1 cellular context compared by ENCODE assay signal in the genomic region with DNA sequence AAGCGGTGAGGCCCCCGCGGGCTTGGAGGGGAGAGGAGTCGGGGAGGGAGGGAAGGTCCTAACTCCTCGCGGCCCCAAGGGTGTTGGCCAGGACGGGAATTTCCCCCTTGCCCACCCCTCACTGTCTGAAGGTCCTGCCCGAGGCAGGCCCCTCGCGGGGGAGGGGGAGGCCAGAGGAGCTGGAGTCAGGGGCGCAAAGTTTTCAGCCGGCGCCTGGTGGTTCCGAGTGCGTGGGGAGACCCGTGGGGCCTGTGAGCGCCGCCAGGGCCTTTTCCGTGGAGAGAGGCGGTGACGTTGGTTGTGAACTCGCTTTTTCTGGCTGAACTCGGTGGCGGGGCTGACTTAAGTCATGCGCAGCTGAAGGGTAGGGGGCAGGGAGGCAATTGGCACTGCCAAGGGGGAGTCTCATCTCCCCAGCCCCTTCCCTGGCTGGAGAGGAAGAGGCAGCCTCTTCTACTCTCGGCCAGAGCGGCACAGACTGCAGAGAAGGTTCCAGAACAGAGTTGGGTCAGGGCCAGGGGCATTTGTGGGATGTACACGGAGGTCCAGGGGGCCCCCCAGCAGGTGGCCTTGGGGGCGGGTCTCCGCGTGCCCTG.
TF ChIP-seq lines count a peak whose summit lies in the region.

No MANE protein-coding gene starts in this region.

TF ChIP-seq in HEK293, 187 proteins besides CTCF, POLR2A, EP300 and RAD21 (continued from another document):
- TF ChIP-seq ZNF148 (tag by site-specific recombination; IDR thresholded peaks at IDR 0.05; ENCODE audit: borderline replicate concordance) (no peak), PATZ1 (tag by site-specific recombination; IDR thresholded peaks at IDR 0.05) (0 out of 2 replicates have a peak, but pooled peaks have one; percentile 21), ZNF10 (tag by site-specific recombination; IDR thresholded peaks at IDR 0.05) (no peak)
